Comparison of ENCODE assay signal across 8 cellular contexts in genomic region chr9:94164756-94165549, GRCh38.
DNase-seq lines count a peak whose midpoint lies in the region; ATAC-seq lines count a peak whose summit lies in the region.

No MANE protein-coding gene starts in this region.

- no peak overlapping the region for H3K4me3 ChIP-seq in rectal smooth muscle tissue (ENCODE audit: low read length)

- peaks cover 8% of the 10 kb centered on the region for H3K36me3 Mint-ChIP-seq in dendritic cell treated with granulocyte-macrophage colony-stimulating factor and Interleukin-4, amounts not matched to agents 40 ng/mL and 50 ng/mL, for 4 days (ENCODE audit: low read depth)

- H3K4me1 Mint-ChIP-seq in dendritic cell treated with granulocyte-macrophage colony-stimulating factor and Interleukin-4, amounts not matched to agents 40 ng/mL and 50 ng/mL, for 4 days (ENCODE audit: low read depth): peaks cover 23% of the 10 kb centered on the region

- peak overlapping the region; percentile 89 for H3K4me3 Mint-ChIP-seq in dendritic cell treated with granulocyte-macrophage colony-stimulating factor and Interleukin-4, amounts not matched to agents 40 ng/mL and 50 ng/mL, for 4 days

- intact Hi-C loops in dendritic cell treated with granulocyte-macrophage colony-stimulating factor and Interleukin-4, amounts not matched to agents 40 ng/mL and 50 ng/mL, for 4 days (cut with micrococcal nuclease): loop anchor here (5.0 kb wide), 2 partner anchors 133 to 208 kb away; partner anchors contain the start of gene BARX1

- H3K9me3 Mint-ChIP-seq in dendritic cell treated with granulocyte-macrophage colony-stimulating factor and Interleukin-4, amounts not matched to agents 40 ng/mL and 50 ng/mL, for 4 days: no peaks in the 10 kb centered on the region

- DNase-seq in GF-D8 (lab: John Stamatoyannopoulos, UW) (peak; percentile 62), MV-4-11 (lab: John Stamatoyannopoulos, UW) (peak; percentile 90), T-helper 9 cell (no peak), occipital lobe (lab: John Stamatoyannopoulos, UW) (no peak), COLO829 (ENCODE audit: low spot score) (no peak)

- H3K27me3 Mint-ChIP-seq in dendritic cell treated with granulocyte-macrophage colony-stimulating factor and Interleukin-4, amounts not matched to agents 40 ng/mL and 50 ng/mL, for 4 days: no peaks in the 10 kb centered on the region

- no peaks in the 10 kb centered on the region for H3K36me3 ChIP-seq in rectal smooth muscle tissue (ENCODE audit: control insufficient read depth, insufficient read depth, low read length)

- H3K9ac ChIP-seq in rectal smooth muscle tissue (ENCODE audit: low read length): no peak overlapping the region

- no peak for ATAC-seq in HG02970 (IDR thresholded peaks at IDR 0.05; ENCODE audit: low FRiP score, unreplicated experiment)

- H3K27ac Mint-ChIP-seq in dendritic cell treated with granulocyte-macrophage colony-stimulating factor and Interleukin-4, amounts not matched to agents 40 ng/mL and 50 ng/mL, for 4 days: peak overlapping the region; percentile 94

- peaks cover 28% of the 10 kb centered on the region for H3K4me1 ChIP-seq in rectal smooth muscle tissue (ENCODE audit: control insufficient read depth, insufficient read depth, low read length)

- no peaks in the 10 kb centered on the region for H3K27me3 ChIP-seq in rectal smooth muscle tissue (ENCODE audit: control insufficient read depth, insufficient read depth, low read length)

- H3K27ac ChIP-seq in rectal smooth muscle tissue (ENCODE audit: low read depth, low read length): peak overlapping the region; percentile 27

Comparison
In these comparisons a context has a peak if more than half of its experiments do, and no peak if none do; other contexts are left out.
1. DNase-seq: peak in GF-D8 (single experiment) and MV-4-11 (single experiment); none in T-helper 9 cell (single experiment), occipital lobe (single experiment) and COLO829 (single experiment).